Comparison of ENCODE assay signal across 8 cellular contexts in the genomic region with DNA sequence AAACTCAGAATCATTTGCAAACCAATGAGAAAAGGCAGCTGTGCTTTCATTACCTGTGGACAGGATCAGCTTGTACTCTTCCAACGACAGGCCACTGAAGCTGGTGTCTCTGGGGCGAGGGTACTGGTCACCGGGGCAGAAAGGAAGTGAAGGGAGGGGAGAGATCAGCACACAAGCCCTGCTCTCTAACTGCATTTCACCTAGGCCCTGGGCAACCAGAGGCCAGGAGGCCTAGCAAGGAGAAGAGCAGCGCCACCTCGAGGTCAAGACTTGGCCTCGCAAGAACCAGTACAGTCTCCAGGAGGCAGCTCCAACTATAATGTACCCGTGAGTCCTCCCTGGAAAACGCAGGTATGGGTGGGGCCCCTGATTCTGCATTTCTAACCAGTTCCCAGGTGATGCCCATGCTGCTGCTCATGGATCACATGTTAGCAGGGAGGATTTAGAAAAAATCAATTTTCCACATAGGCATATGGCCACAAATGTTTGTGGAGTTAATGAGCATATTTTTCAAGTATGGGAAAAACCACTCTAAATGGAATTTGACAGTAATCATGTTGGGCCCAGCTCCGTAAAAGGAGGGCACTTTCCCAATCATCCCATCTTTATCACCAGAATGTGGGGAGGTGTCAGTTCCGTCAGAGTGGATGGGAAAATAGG. TPM values are rescaled to one million over a fixed set of nuclear protein-coding genes. Genes with fewer than 3 reads are reported as not detected.
DNase-seq lines count a peak whose midpoint lies in the region; ATAC-seq, FAIRE-seq and TF ChIP-seq lines count a peak whose summit lies in the region.

No MANE protein-coding gene starts in this region.

- TF ChIP-seq CTCF in GM13977 (IDR thresholded peaks at IDR 0.05; ENCODE audit: extremely low read depth, insufficient read depth, missing control alignments) (peak; percentile 91), astrocyte (IDR thresholded peaks at IDR 0.05; ENCODE audit: insufficient read depth, low read depth, low read length) (peak; percentile 65)

- no peaks in the 10 kb centered on the region for H3K36me3 ChIP-seq in astrocyte (ENCODE audit: insufficient read depth, low read length)

- peak; percentile 76 for DNase-seq in ACHN
- DNase-seq in GM13977 (ENCODE audit: low spot score) = peak; percentile 70
- peak; percentile 74 to 83 for DNase-seq in Kasumi-1 (lab: John Stamatoyannopoulos, UW)
- peak; percentile 36 for DNase-seq in astrocyte (ENCODE audit: low read depth)
- peak; percentile 63 to 72 (median 68) for DNase-seq in immature natural killer cell
- peak; percentile 75 to 77 for DNase-seq in stimulated activated CD4-positive, alpha-beta T cell treated with anti-CD3 and anti-CD28 coated beads, Interleukin-2, amount 100 ng/mL, for 24 hours

- no peak overlapping the region for H2AFZ ChIP-seq in astrocyte (ENCODE audit: low read depth, low read length)

- no peaks in the 10 kb centered on the region for H3K79me2 ChIP-seq in astrocyte (ENCODE audit: insufficient read depth, low read length)

- no peaks in the 10 kb centered on the region for H3K27me3 Mint-ChIP-seq in T-helper 1 cell treated with Interleukin-12 subunit alpha and Interleukin-12 subunit beta and Interleukin-4 antibody, amounts not matched to agents 30 μg/mL and 1 μg/mL, for 36 hours (ENCODE audit: low read depth)
- H3K27me3 Mint-ChIP-seq in astrocyte (ENCODE audit: low read depth, unreplicated experiment) (no peaks in the 10 kb centered on the region), immature natural killer cell (ENCODE audit: low read depth in 3 of 3) (no peaks in the 10 kb centered on the region)

- H3K4me2 ChIP-seq in astrocyte (ENCODE audit: low read length) = no peak overlapping the region

- no peaks in the 10 kb centered on the region for H3K27me3 ChIP-seq in astrocyte (ENCODE audit: insufficient read depth, low read length)

- H3K27ac Mint-ChIP-seq in T-helper 1 cell treated with Interleukin-12 subunit alpha and Interleukin-12 subunit beta and Interleukin-4 antibody, amounts not matched to agents 30 μg/mL and 1 μg/mL, for 36 hours = peak overlapping the region; percentile 78
- H3K27ac Mint-ChIP-seq in astrocyte (ENCODE audit: unreplicated experiment) (no peak overlapping the region), immature natural killer cell (peak overlapping the region; percentile 49 to 89 (median 82))

- H4K20me1 ChIP-seq in astrocyte (ENCODE audit: insufficient read depth, low read length) = peaks cover 4% of the 10 kb centered on the region

- H3K9ac ChIP-seq in astrocyte (ENCODE audit: low read length) = no peak overlapping the region

- peak overlapping the region; percentile 33 for H3K4me3 Mint-ChIP-seq in T-helper 1 cell treated with Interleukin-12 subunit alpha and Interleukin-12 subunit beta and Interleukin-4 antibody, amounts not matched to agents 30 μg/mL and 1 μg/mL, for 36 hours
- no peak overlapping the region for H3K4me3 Mint-ChIP-seq in astrocyte (ENCODE audit: unreplicated experiment)
- H3K4me3 Mint-ChIP-seq in immature natural killer cell = no peak overlapping the region

- ATAC-seq in GM18498 (IDR thresholded peaks at IDR 0.05; ENCODE audit: unreplicated experiment) = no peak

- no peak overlapping the region for H3K4me3 ChIP-seq in astrocyte (ENCODE audit: insufficient read depth, low read depth, low read length)

- no peaks in the 10 kb centered on the region for H3K9me3 ChIP-seq in astrocyte (ENCODE audit: insufficient read depth, low read depth, low read length)

- H3K9me3 Mint-ChIP-seq in T-helper 1 cell treated with Interleukin-12 subunit alpha and Interleukin-12 subunit beta and Interleukin-4 antibody, amounts not matched to agents 30 μg/mL and 1 μg/mL, for 36 hours = no peaks in the 10 kb centered on the region
- H3K9me3 Mint-ChIP-seq in astrocyte (ENCODE audit: unreplicated experiment) (no peaks in the 10 kb centered on the region), immature natural killer cell (no peaks in the 10 kb centered on the region)

- FAIRE-seq in astrocyte (lab: Jason Lieb, UNC) = no peak

- peaks cover 36% of the 10 kb centered on the region for H3K4me1 Mint-ChIP-seq in T-helper 1 cell treated with Interleukin-12 subunit alpha and Interleukin-12 subunit beta and Interleukin-4 antibody, amounts not matched to agents 30 μg/mL and 1 μg/mL, for 36 hours (ENCODE audit: low read depth)
- H3K4me1 Mint-ChIP-seq in astrocyte (ENCODE audit: low read depth, unreplicated experiment) (peaks cover 20% of the 10 kb centered on the region), immature natural killer cell (peaks cover 23 to 26% of the 10 kb centered on the region in 2 donors)

- in situ Hi-C loops in ACHN (cut with HindIII; ENCODE audit: low pct_ligation_motif_present, low pct_unique_long_range_greater_than_20kb, low sequenced_read_pairs) (no loop called here), GM13977 (cut with MboI; ENCODE audit: low pct_unique_long_range_greater_than_20kb, low sequenced_read_pairs, unreplicated experiment) (loop anchor here (10.0 kb wide), 1 partner anchor 116 kb away; a partner anchor contains a TSS)

- peaks cover 15% of the 10 kb centered on the region for H3K4me1 ChIP-seq in astrocyte (ENCODE audit: insufficient read depth, low read length)

- peaks cover 27% of the 10 kb centered on the region for H3K36me3 Mint-ChIP-seq in T-helper 1 cell treated with Interleukin-12 subunit alpha and Interleukin-12 subunit beta and Interleukin-4 antibody, amounts not matched to agents 30 μg/mL and 1 μg/mL, for 36 hours (ENCODE audit: low read depth)
- peaks cover 5% of the 10 kb centered on the region for H3K36me3 Mint-ChIP-seq in astrocyte (ENCODE audit: low read depth, unreplicated experiment)
- peaks cover 0 to 15% (median 10%) of the 10 kb centered on the region in 3 donors for H3K36me3 Mint-ChIP-seq in immature natural killer cell

- H3K27ac ChIP-seq in astrocyte (ENCODE audit: low read depth, low read length) = no peak overlapping the region

RNA-seq across cellular contexts. Expression of a gene that starts 11.0 kb away (rescaled TPM):
- total RNA-seq in astrocyte = 70.2 and 79.1 TPM in 2 replicates
- 10 to 100 TPM; 27.9 to 48.8 (median 37.4) TPM for polyA plus RNA-seq in immature natural killer cell

RNA-seq across cellular contexts. Expression of a gene that starts 46.2 kb away (rescaled TPM):
- 4.5 and 4.6 TPM in 2 replicates for total RNA-seq in astrocyte
- polyA plus RNA-seq in immature natural killer cell = not detected
